In genomic region chr5:88830567-88830966, GRCh38 we compare ENCODE assay signal across 13 cellular contexts. TPM values are rescaled to one million over a fixed set of nuclear protein-coding genes. Genes with fewer than 3 reads are reported as not detected.
DNase-seq lines count a peak whose midpoint lies in the region; ATAC-seq and TF ChIP-seq lines count a peak whose summit lies in the region.
"Had no signal": no experiment of that assay in that cellular context is flagged by ENCODE, and none has a peak within 500 bp of the region (broad histone marks: within the 10 kb centered on the region; RNA-seq: fewer than 3 reads in every experiment).

No MANE protein-coding gene starts in this region.

- no peaks in the 10 kb centered on the region for H3K9me3 ChIP-seq in OCI-LY3 (ENCODE audit: insufficient read depth, low read length)
- no peaks in the 10 kb centered on the region for H3K9me3 ChIP-seq in CD4-positive, alpha-beta memory T cell (ENCODE audit: control insufficient read depth in 1 of 2, low read length in 2 of 2)
- H3K9me3 ChIP-seq: BE2C had no signal

- H3K36me3 ChIP-seq in OCI-LY3 (replicated peaks; ENCODE audit: low read depth, low read length): peaks cover 4% of the 10 kb centered on the region
- no peaks in the 10 kb centered on the region for H3K36me3 ChIP-seq in CD4-positive, alpha-beta memory T cell (ENCODE audit: insufficient read depth, low read length)
- H3K36me3 ChIP-seq: BE2C had no signal

- peak overlapping the region; percentile 98 for H3K27ac ChIP-seq in OCI-LY3 (ENCODE audit: low read length)
- H3K27ac ChIP-seq in CD4-positive, alpha-beta memory T cell (ENCODE audit: low read depth, low read length): no peak overlapping the region

- H3K4me1 ChIP-seq in OCI-LY3 (ENCODE audit: low read length): peaks cover 87% of the 10 kb centered on the region
- H3K4me1 ChIP-seq in CD4-positive, alpha-beta memory T cell (ENCODE audit: insufficient read depth, low read length): peaks cover 24% of the 10 kb centered on the region
- H3K4me1 ChIP-seq: BE2C had no signal

- H3K4me3 ChIP-seq in OCI-LY3 (ENCODE audit: low read length) (peak overlapping the region; percentile 57), fibroblast of the aortic adventitia (ENCODE audit: low read depth, low read length) (no peak overlapping the region)
- no peak overlapping the region for H3K4me3 ChIP-seq in CD4-positive, alpha-beta memory T cell (ENCODE audit: low read length in 2 of 2)

- no peak overlapping the region for H2AFZ ChIP-seq in OCI-LY3 (ENCODE audit: low read depth, low read length)

- POLR2A ChIA-PET in CD4-positive, alpha-beta memory T cell (lab: Charles Lee; ENCODE audit: partially characterized antibody): no interaction called here

- H3K4me3 Mint-ChIP-seq in CD14-positive monocyte: no peak overlapping the region
- no peak overlapping the region for H3K4me3 Mint-ChIP-seq in CD4-positive, alpha-beta memory T cell

- peak; percentile 23 for ATAC-seq in GM18909 (IDR thresholded peaks at IDR 0.05; ENCODE audit: poor library complexity, unreplicated experiment)
- ATAC-seq: left colon had no signal

- DNase-seq in CD14-positive monocyte (ENCODE audit: low spot score) (no peak), fibroblast of the aortic adventitia (ENCODE audit: low read depth) (peak; percentile 28), GM19238 (ENCODE audit: insufficient read length, low spot score) (no peak)
- DNase-seq in activated CD4-positive, CD25-positive, alpha-beta regulatory T cell treated with anti-CD3 and anti-CD28 coated beads, Interleukin-2, amount 50 U/mL, for 72 hours: no peak
- no peak for DNase-seq in CD4-positive, alpha-beta memory T cell
- no peak for DNase-seq in activated effector memory CD4-positive, alpha-beta T cell treated with Interleukin-2 at 50 U/mL for 16 hours
- DNase-seq: activated CD4-positive, alpha-beta T cell treated with anti-CD3 and anti-CD28 coated beads for 4 hours; activated effector memory CD4-positive, alpha-beta T cell treated with anti-CD3 and anti-CD28 coated beads, Interleukin-2, amount 50 U/mL, for 16 hours; BE2C; left colon; small intestine had no signal

- CTCF ChIA-PET in CD4-positive, alpha-beta memory T cell (lab: Charles Lee; ENCODE audit: partially characterized antibody): interaction anchor here (1.5 kb wide), 1 partner anchor 10 kb away, joined by 3 read pairs; no protein-coding TSS in a partner anchor

- H3K36me3 Mint-ChIP-seq in CD14-positive monocyte: peaks cover 16 to 20% of the 10 kb centered on the region in 2 donors
- H3K36me3 Mint-ChIP-seq in CD4-positive, alpha-beta memory T cell: no peaks in the 10 kb centered on the region

- no peaks in the 10 kb centered on the region for H4K20me1 ChIP-seq in OCI-LY3 (ENCODE audit: insufficient read depth, low read length)

- peaks cover 74% of the 10 kb centered on the region for H3K79me2 ChIP-seq in OCI-LY3 (ENCODE audit: low read length)

- intact Hi-C loops in CD14-positive monocyte (cut with micrococcal nuclease): no loop called here
- intact Hi-C loops in CD4-positive, alpha-beta memory T cell (cut with micrococcal nuclease): no loop called here

- peaks cover 68% of the 10 kb centered on the region for H3K4me1 Mint-ChIP-seq in CD14-positive monocyte
- peaks cover 18 to 36% (median 27%) of the 10 kb centered on the region in 4 donors for H3K4me1 Mint-ChIP-seq in CD4-positive, alpha-beta memory T cell

- peaks cover 0 to 3% (median 0%) of the 10 kb centered on the region in 7 donors for H3K9me3 Mint-ChIP-seq in CD14-positive monocyte
- H3K9me3 Mint-ChIP-seq in CD4-positive, alpha-beta memory T cell: peaks cover 0 to 3% (median 0%) of the 10 kb centered on the region in 8 donors

- H3K4me2 ChIP-seq in OCI-LY3 (ENCODE audit: low read length): peak overlapping the region; percentile 85

- peak overlapping the region; percentile 69; the same call in 1 of the 2 replicates for H3K9ac ChIP-seq in OCI-LY3 (ENCODE audit: low read length)

- H3K27me3 Mint-ChIP-seq in CD14-positive monocyte (ENCODE audit: low read depth in 3 of 3): peaks cover 0 to 1% (median 0%) of the 10 kb centered on the region in 3 donors
- H3K27me3 Mint-ChIP-seq in CD4-positive, alpha-beta memory T cell: peaks cover 0 to 2% of the 10 kb centered on the region in 2 donors

- TF ChIP-seq CTCF in CD14-positive monocyte (IDR thresholded peaks at IDR 0.05) (no peak), OCI-LY3 (IDR thresholded peaks at IDR 0.05; ENCODE audit: low read depth, low read length) (no peak), fibroblast of the aortic adventitia (IDR thresholded peaks at IDR 0.05; ENCODE audit: insufficient read depth, low read length) (no peak)

- peak overlapping the region; percentile 10 to 99 (median 92) for H3K27ac Mint-ChIP-seq in CD14-positive monocyte
- H3K27ac Mint-ChIP-seq in CD4-positive, alpha-beta memory T cell: no peak overlapping the region

- no peaks in the 10 kb centered on the region for H3K27me3 ChIP-seq in OCI-LY3 (ENCODE audit: low read depth, low read length)
- no peaks in the 10 kb centered on the region for H3K27me3 ChIP-seq in CD4-positive, alpha-beta memory T cell (ENCODE audit: insufficient read depth, low read length)
- H3K27me3 ChIP-seq: BE2C had no signal

RNA-seq across cellular contexts. Expression of gene MEF2C, which starts 52.4 kb away (rescaled TPM):
- 10 to 100 TPM; 88.3 to 89.3 TPM for polyA plus RNA-seq in CD14-positive monocyte
- total RNA-seq in fibroblast of the aortic adventitia (ENCODE audit: low replicate concordance): 23.5 and 38.6 TPM in 2 replicates
- under 1 TPM; 0.12 to 0.39 TPM for total RNA-seq in CD4-positive, alpha-beta memory T cell
- 1 to 10 TPM in 1 of 2 donors, under 1 TPM in 1; 0.18 to 1.0 TPM for polyA plus RNA-seq in CD4-positive, alpha-beta memory T cell

Comparison
In these comparisons a context has a peak if more than half of its experiments do, and no peak if none do; other contexts are left out.
1. H3K27ac Mint-ChIP-seq: peak in CD14-positive monocyte (7 of 7); none in CD4-positive, alpha-beta memory T cell (0 of 7).
2. RNA of gene MEF2C, which starts 52.4 kb away (total RNA-seq): 23.5 to 38.6 TPM in fibroblast of the aortic adventitia; 0.12 to 0.39 TPM in CD4-positive, alpha-beta memory T cell; every median in the first group is over 10 times any median in the second.